ENCODE assay signal across 1 cellular context in genomic region chr3:132317229-132317948, GRCh38.
TF ChIP-seq lines count a peak whose summit lies in the region.

Gene ACP3, plus strand, starts transcription at chr3:132317407. Its CDS starts 50 bp downstream, at chr3:132317457.

TF ChIP-seq in K562, 482 proteins besides CTCF, POLR2A, EP300 and RAD21 (continued from another document):
- no peak for TF ChIP-seq RERE (CRISPR knock-in tag; IDR thresholded peaks at IDR 0.05; ENCODE audit: borderline replicate concordance)
- TF ChIP-seq ZNF263 (CRISPR knock-in tag; IDR thresholded peaks at IDR 0.05; ENCODE audit: borderline replicate concordance) = no peak
- no peak for TF ChIP-seq EZH2 (IDR thresholded peaks at IDR 0.05; ENCODE audit: borderline replicate concordance, low read depth, low read length)
- no peak for TF ChIP-seq CAMTA2 (CRISPR knock-in tag; conservative IDR thresholded peaks at IDR 0.05)
- no peak for TF ChIP-seq ZNF3 (CRISPR knock-in tag; IDR thresholded peaks at IDR 0.05)
- no peak for TF ChIP-seq ZFX (CRISPR knock-in tag; IDR thresholded peaks at IDR 0.05)
- TF ChIP-seq ERF (CRISPR knock-in tag; IDR thresholded peaks at IDR 0.05) = no peak
- no peak for TF ChIP-seq ZNF780A (CRISPR knock-in tag; IDR thresholded peaks at IDR 0.05)
- no peak for TF ChIP-seq PBX2 (CRISPR knock-in tag; IDR thresholded peaks at IDR 0.05; ENCODE audit: low read depth)
- no peak for TF ChIP-seq PBX2 (tag; conservative IDR thresholded peaks at IDR 0.05; ENCODE audit: low read depth)
- TF ChIP-seq ATF3 (IDR thresholded peaks at IDR 0.05) = no peak
- TF ChIP-seq ATF3 (CRISPR knock-in tag; conservative IDR thresholded peaks at IDR 0.05) = no peak
- no peak for TF ChIP-seq IRF9 (tag; IDR thresholded peaks at IDR 0.05)
- TF ChIP-seq ZBTB7A (IDR thresholded peaks at IDR 0.05; ENCODE audit: borderline replicate concordance, control insufficient read depth, low read depth, low read length) = no peak
- no peak for TF ChIP-seq ESRRA (IDR thresholded peaks at IDR 0.05; ENCODE audit: borderline replicate concordance, low read depth)
- no peak for TF ChIP-seq ZNF41 (CRISPR knock-in tag; conservative IDR thresholded peaks at IDR 0.05)
- TF ChIP-seq TFAP4 (CRISPR knock-in tag; IDR thresholded peaks at IDR 0.05; ENCODE audit: borderline replicate concordance) = no peak
- TF ChIP-seq SRSF3 (IDR thresholded peaks at IDR 0.05; ENCODE audit: insufficient read depth, low read length) = no peak
- no peak for TF ChIP-seq SMAD1 (IDR thresholded peaks at IDR 0.05; ENCODE audit: low read depth, low read length, partially characterized antibody)
TF ChIP-seq in K562: peak in this region for 0.
